ENCODE assay signal across 1 cellular context in genomic region chr1:228465571-228466146, GRCh38.
TF ChIP-seq lines count a peak whose summit lies in the region.

No MANE protein-coding gene starts in this region.

TF ChIP-seq in WTC11, 78 proteins besides CTCF, POLR2A, EP300 and RAD21 (continued from another document):
- no peak for TF ChIP-seq ARID4B (CRISPR knock-in tag; IDR thresholded peaks at IDR 0.05; ENCODE audit: borderline replicate concordance)
- TF ChIP-seq NR1H2 (CRISPR knock-in tag; IDR thresholded peaks at IDR 0.05), result no peak
